23 cellular contexts compared by ENCODE assay signal in genomic region chr11:114813216-114813615, GRCh38.
"Had no signal": no experiment of that assay in that cellular context is flagged by ENCODE, and none has a peak within 500 bp of the region (broad histone marks: within the 10 kb centered on the region; RNA-seq: fewer than 3 reads in every experiment).

No MANE protein-coding gene starts in this region.

- H3K4me1 Mint-ChIP-seq: activated CD4-positive, alpha-beta memory T cell treated with anti-CD3 and anti-CD28 coated beads, Interleukin-2, amount 10 ng/mL, durations not matched to agents 7 days and 5 days; activated CD4-positive, alpha-beta T cell treated with anti-CD3 and anti-CD28 coated beads for 36 hours; activated naive CD4-positive, alpha-beta T cell treated with anti-CD3 and anti-CD28 coated beads, Interleukin-2, amount 10 ng/mL, durations not matched to agents 7 days and 5 days; activated naive CD8-positive, alpha-beta T cell treated with anti-CD3 and anti-CD28 coated beads for 36 hours; activated T-helper 17 cell treated with anti-CD3 and anti-CD28 coated beads, Interleukin-2, amount 50 U/mL, for 72 hours; T-cell had no signal

- H3K9me3 Mint-ChIP-seq: activated CD4-positive, alpha-beta memory T cell treated with anti-CD3 and anti-CD28 coated beads, Interleukin-2, amount 10 ng/mL, durations not matched to agents 7 days and 5 days; activated naive CD4-positive, alpha-beta T cell treated with anti-CD3 and anti-CD28 coated beads, Interleukin-2, amount 10 ng/mL, durations not matched to agents 7 days and 5 days; activated naive CD8-positive, alpha-beta T cell treated with anti-CD3 and anti-CD28 coated beads for 36 hours; activated T-helper 17 cell treated with anti-CD3 and anti-CD28 coated beads, Interleukin-2, amount 50 U/mL, for 72 hours; T-cell had no signal

- H3K27ac Mint-ChIP-seq: activated CD4-positive, alpha-beta memory T cell treated with anti-CD3 and anti-CD28 coated beads, Interleukin-2, amount 10 ng/mL, durations not matched to agents 7 days and 5 days; activated CD4-positive, alpha-beta T cell treated with anti-CD3 and anti-CD28 coated beads for 36 hours; activated naive CD4-positive, alpha-beta T cell treated with anti-CD3 and anti-CD28 coated beads, Interleukin-2, amount 10 ng/mL, durations not matched to agents 7 days and 5 days; activated naive CD8-positive, alpha-beta T cell treated with anti-CD3 and anti-CD28 coated beads for 36 hours; activated T-helper 17 cell treated with anti-CD3 and anti-CD28 coated beads, Interleukin-2, amount 50 U/mL, for 72 hours; T-cell had no signal

- H3K4me3 Mint-ChIP-seq: activated CD4-positive, alpha-beta memory T cell treated with anti-CD3 and anti-CD28 coated beads, Interleukin-2, amount 10 ng/mL, durations not matched to agents 7 days and 5 days; activated CD4-positive, alpha-beta T cell treated with anti-CD3 and anti-CD28 coated beads for 36 hours; activated naive CD4-positive, alpha-beta T cell treated with anti-CD3 and anti-CD28 coated beads, Interleukin-2, amount 10 ng/mL, durations not matched to agents 7 days and 5 days; activated naive CD8-positive, alpha-beta T cell treated with anti-CD3 and anti-CD28 coated beads for 36 hours; activated T-helper 17 cell treated with anti-CD3 and anti-CD28 coated beads, Interleukin-2, amount 50 U/mL, for 72 hours; T-cell had no signal

- H3K36me3 Mint-ChIP-seq: activated naive CD4-positive, alpha-beta T cell treated with anti-CD3 and anti-CD28 coated beads, Interleukin-2, amount 10 ng/mL, durations not matched to agents 7 days and 5 days; activated naive CD8-positive, alpha-beta T cell treated with anti-CD3 and anti-CD28 coated beads for 36 hours; T-cell had no signal

- DNase-seq: activated CD4-positive, alpha-beta memory T cell treated with anti-CD3 and anti-CD28 coated beads, Interleukin-2, amount 10 ng/mL, durations not matched to agents 7 days and 5 days; activated CD4-positive, alpha-beta T cell treated with anti-CD3 and anti-CD28 coated beads for 36 hours; activated CD4-positive, alpha-beta T cell treated with anti-CD3 and anti-CD28 coated beads, Interleukin-2, amount 50 U/mL, for 1 hour; activated gamma-delta T cell; activated naive CD4-positive, alpha-beta T cell treated with anti-CD3 and anti-CD28 coated beads, Interleukin-2, amount 10 ng/mL, durations not matched to agents 7 days and 5 days; activated naive CD8-positive, alpha-beta T cell treated with anti-CD3 and anti-CD28 coated beads for 36 hours; activated T-cell treated with anti-CD3 and anti-CD28 coated beads for 4 hours; activated T-cell treated with anti-CD3 and anti-CD28 coated beads, Interleukin-2, amount 50 U/mL, for 48 hours; brain microvascular endothelial cell; MG63; MV-4-11; NCI-H1092 treated with DMSO at 0.1 percent for 48 hours; NCI-H1694; NCI-H2029 treated with DMSO at 0.1 percent for 48 hours; NCI-H446 treated with DMSO at 0.1 percent for 48 hours; NCI-H524 treated with DMSO at 0.1 percent for 48 hours; NCI-H774; PC-3; SHP77 treated with DMSO at 0.1 percent for 48 hours; T-cell; T-helper 2 cell; T1000 had no signal

- H3K27me3 Mint-ChIP-seq: activated CD4-positive, alpha-beta memory T cell treated with anti-CD3 and anti-CD28 coated beads, Interleukin-2, amount 10 ng/mL, durations not matched to agents 7 days and 5 days; activated CD4-positive, alpha-beta T cell treated with anti-CD3 and anti-CD28 coated beads for 36 hours; activated naive CD4-positive, alpha-beta T cell treated with anti-CD3 and anti-CD28 coated beads, Interleukin-2, amount 10 ng/mL, durations not matched to agents 7 days and 5 days; activated T-helper 17 cell treated with anti-CD3 and anti-CD28 coated beads, Interleukin-2, amount 50 U/mL, for 72 hours; T-cell had no signal
